In genomic region chr1:169874229-169874628, GRCh38 we compare ENCODE assay signal across 15 cellular contexts. TPM values are rescaled to one million over a fixed set of nuclear protein-coding genes. Genes with fewer than 3 reads are reported as not detected.
DNase-seq lines count a peak whose midpoint lies in the region; ATAC-seq and TF ChIP-seq lines count a peak whose summit lies in the region.
"Had no signal": no experiment of that assay in that cellular context is flagged by ENCODE, and none has a peak within 500 bp of the region (broad histone marks: within the 10 kb centered on the region; RNA-seq: fewer than 3 reads in every experiment).

No MANE protein-coding gene starts in this region.

- H3K4me2 ChIP-seq in smooth muscle cell, result peak overlapping the region; percentile 70

- no peaks in the 10 kb centered on the region for H3K79me2 ChIP-seq in smooth muscle cell (ENCODE audit: low read depth)

- peaks cover 9% of the 10 kb centered on the region for H3K4me1 ChIP-seq in smooth muscle cell (ENCODE audit: low read depth)
- H3K4me1 ChIP-seq: Peyer's patch, suprapubic skin had no signal

- peaks cover 11% of the 10 kb centered on the region for H4K20me1 ChIP-seq in smooth muscle cell (ENCODE audit: low read depth)

- H3K9me3 Mint-ChIP-seq in activated CD8-positive, alpha-beta T cell treated with anti-CD3 and anti-CD28 coated beads, Interleukin-2, amount 10 ng/mL, durations not matched to agents 7 days and 5 days (ENCODE audit: insufficient read depth), result peaks cover 7% of the 10 kb centered on the region

- TF ChIP-seq CTCF in fibroblast of the aortic adventitia (IDR thresholded peaks at IDR 0.05; ENCODE audit: insufficient read depth, low read length) (no peak), smooth muscle cell (IDR thresholded peaks at IDR 0.05; ENCODE audit: borderline replicate concordance, insufficient read depth, poor library complexity, severe bottlenecking) (no peak)

- H3K4me3 ChIP-seq in fibroblast of the aortic adventitia (ENCODE audit: low read depth, low read length) (no peak overlapping the region), smooth muscle cell (no peak overlapping the region)
- H3K4me3 ChIP-seq: esophagus squamous epithelium, Peyer's patch, suprapubic skin had no signal

- CTCF ChIA-PET in activated CD8-positive, alpha-beta T cell treated with anti-CD3 and anti-CD28 coated beads, Interleukin-2, amount 10 ng/mL, durations not matched to agents 7 days and 5 days (lab: Charles Lee), result no interaction called here

- POLR2A ChIA-PET in activated CD8-positive, alpha-beta T cell treated with anti-CD3 and anti-CD28 coated beads, Interleukin-2, amount 10 ng/mL, durations not matched to agents 7 days and 5 days (lab: Charles Lee), result no interaction called here

- no peaks in the 10 kb centered on the region for H3K27me3 Mint-ChIP-seq in T-helper 17 cell
- no peaks in the 10 kb centered on the region for H3K27me3 Mint-ChIP-seq in activated CD8-positive, alpha-beta T cell treated with anti-CD3 and anti-CD28 coated beads, Interleukin-2, amount 10 ng/mL, durations not matched to agents 7 days and 5 days (ENCODE audit: low read depth)
- H3K27me3 Mint-ChIP-seq: activated CD8-positive, alpha-beta T cell treated with anti-CD3 and anti-CD28 coated beads for 36 hours had no signal

- ATAC-seq in T-helper 17 cell (no peak), GM19395 (IDR thresholded peaks at IDR 0.05; ENCODE audit: unreplicated experiment) (no peak), GM21825 (IDR thresholded peaks at IDR 0.05; ENCODE audit: unreplicated experiment) (no peak)
- no peak for ATAC-seq in activated CD8-positive, alpha-beta T cell treated with anti-CD3 and anti-CD28 coated beads, Interleukin-2, amount 10 ng/mL, durations not matched to agents 7 days and 5 days
- ATAC-seq: activated CD8-positive, alpha-beta T cell treated with anti-CD3 and anti-CD28 coated beads for 36 hours had no signal

- DNase-seq in GM04503 (ENCODE audit: low read depth) (peak; percentile 67), T-helper 17 cell (no peak), fibroblast of the aortic adventitia (ENCODE audit: low read depth) (peak; percentile 56), smooth muscle cell (lab: John Stamatoyannopoulos, UW; ENCODE audit: unreplicated experiment) (no peak)
- no peak for DNase-seq in activated CD8-positive, alpha-beta T cell treated with anti-CD3 and anti-CD28 coated beads, Interleukin-2, amount 10 ng/mL, durations not matched to agents 7 days and 5 days
- DNase-seq: activated CD8-positive, alpha-beta T cell treated with anti-CD3 and anti-CD28 coated beads for 36 hours; activated naive CD4-positive, alpha-beta T cell treated with Interleukin-2 at 50 U/mL for 16 hours; esophagus squamous epithelium; NCI-H1417 treated with DMSO at 0.1 percent for 48 hours; NCI-H510A; Peyer's patch had no signal

- H3K36me3 ChIP-seq in smooth muscle cell (ENCODE audit: low read depth), result peaks cover 29% of the 10 kb centered on the region

- H2AFZ ChIP-seq in smooth muscle cell (ENCODE audit: low read depth), result no peak overlapping the region

- WGBS in smooth muscle cell (ENCODE audit: low lambda C conversion rate), result 53% methylated on average over 3 of the region's 3 CpGs

- peaks cover 31% of the 10 kb centered on the region for H3K36me3 Mint-ChIP-seq in T-helper 17 cell (ENCODE audit: low read depth)
- H3K36me3 Mint-ChIP-seq in activated CD8-positive, alpha-beta T cell treated with anti-CD3 and anti-CD28 coated beads, Interleukin-2, amount 10 ng/mL, durations not matched to agents 7 days and 5 days (ENCODE audit: low read depth), result peaks cover 82% of the 10 kb centered on the region

- H3F3A ChIP-seq in smooth muscle cell (ENCODE audit: low read depth), result peaks cover 14% of the 10 kb centered on the region

- H3K9ac ChIP-seq in smooth muscle cell (ENCODE audit: low read depth), result peak overlapping the region; percentile 66

- H3K27me3 ChIP-seq in smooth muscle cell (ENCODE audit: low read depth), result no peaks in the 10 kb centered on the region
- H3K27me3 ChIP-seq: esophagus squamous epithelium, Peyer's patch, suprapubic skin had no signal

- H3K9me3 ChIP-seq in T-helper 17 cell (ENCODE audit: control insufficient read depth, low read length, poor library complexity, severe bottlenecking) (no peaks in the 10 kb centered on the region), smooth muscle cell (replicated peaks; ENCODE audit: low read depth) (no peaks in the 10 kb centered on the region)
- H3K9me3 ChIP-seq: esophagus squamous epithelium, Peyer's patch, suprapubic skin had no signal

- H3K27ac Mint-ChIP-seq in T-helper 17 cell, result peak overlapping the region; percentile 56
- no peak overlapping the region for H3K27ac Mint-ChIP-seq in activated CD8-positive, alpha-beta T cell treated with anti-CD3 and anti-CD28 coated beads, Interleukin-2, amount 10 ng/mL, durations not matched to agents 7 days and 5 days
- H3K27ac Mint-ChIP-seq: activated CD8-positive, alpha-beta T cell treated with anti-CD3 and anti-CD28 coated beads for 36 hours had no signal

- H3K4me1 Mint-ChIP-seq in T-helper 17 cell, result peaks cover 23% of the 10 kb centered on the region
- H3K4me1 Mint-ChIP-seq in activated CD8-positive, alpha-beta T cell treated with anti-CD3 and anti-CD28 coated beads, Interleukin-2, amount 10 ng/mL, durations not matched to agents 7 days and 5 days (ENCODE audit: low read depth), result peaks cover 5% of the 10 kb centered on the region

- H3K4me3 Mint-ChIP-seq in T-helper 17 cell, result no peak overlapping the region
- H3K4me3 Mint-ChIP-seq in activated CD8-positive, alpha-beta T cell treated with anti-CD3 and anti-CD28 coated beads, Interleukin-2, amount 10 ng/mL, durations not matched to agents 7 days and 5 days, result no peak overlapping the region
- H3K4me3 Mint-ChIP-seq: activated CD8-positive, alpha-beta T cell treated with anti-CD3 and anti-CD28 coated beads for 36 hours; T-helper 2 cell treated with Interferon-gamma antibody and Interleukin-4, amounts not matched to agents 5 μg/mL and 100 μg/mL, for 36 hours had no signal

- H3K27ac ChIP-seq in smooth muscle cell (ENCODE audit: low read depth), result peak overlapping the region; percentile 96
- H3K27ac ChIP-seq: esophagus squamous epithelium, Peyer's patch, suprapubic skin had no signal

RNA-seq across cellular contexts. Expression of gene SCYL3, which starts 19.5 kb away (rescaled TPM):
- 10 to 100 TPM in 1 of 2 donors, 1 to 10 TPM in 1; 7.4 to 11.2 TPM for total RNA-seq in T-helper 17 cell
- total RNA-seq in fibroblast of the aortic adventitia (ENCODE audit: low replicate concordance), result 9.6 and 12.7 TPM in 2 replicates
- 9.1 and 10.3 TPM in 2 replicates for total RNA-seq in smooth muscle cell
- 3.1 and 4.0 TPM in 2 replicates for polyA plus RNA-seq in smooth muscle cell
- total RNA-seq in activated CD8-positive, alpha-beta T cell treated with anti-CD3 and anti-CD28 coated beads, Interleukin-2, amount 10 ng/mL, durations not matched to agents 7 days and 5 days, result 10 to 100 TPM; 14.6 to 15.1 TPM

Comparison
In these comparisons a context has a peak if more than half of its experiments do, and no peak if none do; other contexts are left out.
1. DNase-seq: peak in GM04503 (single experiment) and fibroblast of the aortic adventitia (single experiment); none in T-helper 17 cell (0 of 3), smooth muscle cell (single experiment) and activated CD8-positive, alpha-beta T cell treated with anti-CD3 and anti-CD28 coated beads, Interleukin-2, amount 10 ng/mL, durations not matched to agents 7 days and 5 days (single experiment).